ENCODE assay signal across 1 cellular context in the genomic region with DNA sequence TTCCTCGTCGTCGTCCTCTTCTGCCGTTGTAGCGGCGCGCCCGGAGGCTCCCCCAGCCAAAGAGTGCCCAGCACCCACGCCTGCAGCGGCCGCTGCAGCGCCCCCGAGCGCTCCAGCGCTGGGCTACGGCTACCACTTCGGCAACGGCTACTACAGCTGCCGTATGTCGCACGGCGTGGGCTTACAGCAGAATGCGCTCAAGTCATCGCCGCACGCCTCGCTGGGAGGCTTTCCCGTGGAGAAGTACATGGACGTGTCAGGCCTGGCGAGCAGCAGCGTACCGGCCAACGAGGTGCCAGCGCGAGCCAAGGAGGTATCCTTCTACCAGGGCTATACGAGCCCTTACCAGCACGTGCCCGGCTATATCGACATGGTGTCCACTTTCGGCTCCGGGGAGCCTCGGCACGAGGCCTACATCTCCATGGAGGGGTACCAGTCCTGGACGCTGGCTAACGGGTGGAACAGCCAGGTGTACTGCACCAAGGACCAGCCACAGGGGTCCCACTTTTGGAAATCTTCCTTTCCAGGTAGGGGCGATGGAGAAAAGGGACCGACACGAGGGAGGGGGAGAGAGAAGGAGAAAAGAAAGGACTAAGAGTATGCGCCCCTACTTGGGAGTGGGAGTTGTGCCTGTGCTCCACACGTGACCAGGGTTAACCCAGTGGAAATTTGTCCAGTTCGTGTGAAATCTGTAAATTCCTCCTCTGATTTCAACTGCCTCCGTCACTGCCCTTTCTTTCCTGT.
A peak's percentile ranks its signal among the peaks of the same experiment; 100 is the strongest.
TF ChIP-seq lines count a peak whose summit lies in the region.

No MANE protein-coding gene starts in this region.

TF ChIP-seq in WTC11, 78 proteins besides CTCF, POLR2A, EP300 and RAD21:
- TF ChIP-seq, protein P1, sequence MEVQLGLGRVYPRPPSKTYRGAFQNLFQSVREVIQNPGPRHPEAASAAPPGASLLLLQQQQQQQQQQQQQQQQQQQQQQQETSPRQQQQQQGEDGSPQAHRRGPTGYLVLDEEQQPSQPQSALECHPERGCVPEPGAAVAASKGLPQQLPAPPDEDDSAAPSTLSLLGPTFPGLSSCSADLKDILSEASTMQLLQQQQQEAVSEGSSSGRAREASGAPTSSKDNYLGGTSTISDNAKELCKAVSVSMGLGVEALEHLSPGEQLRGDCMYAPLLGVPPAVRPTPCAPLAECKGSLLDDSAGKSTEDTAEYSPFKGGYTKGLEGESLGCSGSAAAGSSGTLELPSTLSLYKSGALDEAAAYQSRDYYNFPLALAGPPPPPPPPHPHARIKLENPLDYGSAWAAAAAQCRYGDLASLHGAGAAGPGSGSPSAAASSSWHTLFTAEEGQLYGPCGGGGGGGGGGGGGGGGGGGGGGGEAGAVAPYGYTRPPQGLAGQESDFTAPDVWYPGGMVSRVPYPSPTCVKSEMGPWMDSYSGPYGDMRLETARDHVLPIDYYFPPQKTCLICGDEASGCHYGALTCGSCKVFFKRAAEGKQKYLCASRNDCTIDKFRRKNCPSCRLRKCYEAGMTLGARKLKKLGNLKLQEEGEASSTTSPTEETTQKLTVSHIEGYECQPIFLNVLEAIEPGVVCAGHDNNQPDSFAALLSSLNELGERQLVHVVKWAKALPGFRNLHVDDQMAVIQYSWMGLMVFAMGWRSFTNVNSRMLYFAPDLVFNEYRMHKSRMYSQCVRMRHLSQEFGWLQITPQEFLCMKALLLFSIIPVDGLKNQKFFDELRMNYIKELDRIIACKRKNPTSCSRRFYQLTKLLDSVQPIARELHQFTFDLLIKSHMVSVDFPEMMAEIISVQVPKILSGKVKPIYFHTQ (CRISPR knock-in tag; IDR thresholded peaks at IDR 0.05), result no peak
- TF ChIP-seq CDX4 (CRISPR knock-in tag; IDR thresholded peaks at IDR 0.05; ENCODE audit: borderline replicate concordance) (no peak), E2F1 (CRISPR knock-in tag; IDR thresholded peaks at IDR 0.05) (no peak), MAX (CRISPR knock-in tag; IDR thresholded peaks at IDR 0.05) (peak; percentile 82), GTF2I (CRISPR knock-in tag; conservative IDR thresholded peaks at IDR 0.05) (no peak), USF2 (CRISPR knock-in tag; IDR thresholded peaks at IDR 0.05) (0 out of 2 replicates have a peak, but pooled peaks have one; percentile 6), NFYB (CRISPR knock-in tag; conservative IDR thresholded peaks at IDR 0.05; ENCODE audit: low read depth) (no peak), ZNF138 (CRISPR knock-in tag; conservative IDR thresholded peaks at IDR 0.05) (no peak), TP53 (CRISPR knock-in tag; IDR thresholded peaks at IDR 0.05) (0 out of 2 replicates have a peak, but pooled peaks have one; percentile 43), ZNF263 (CRISPR knock-in tag; IDR thresholded peaks at IDR 0.05; ENCODE audit: low read depth) (no peak), FOXP1 (CRISPR knock-in tag; IDR thresholded peaks at IDR 0.05; ENCODE audit: borderline replicate concordance) (peak; percentile 65), ARID4B (CRISPR knock-in tag; IDR thresholded peaks at IDR 0.05; ENCODE audit: borderline replicate concordance) (peak; percentile 46; the same call in 1 of the 2 replicates), USF1 (CRISPR knock-in tag; IDR thresholded peaks at IDR 0.05) (0 out of 2 replicates have a peak, but pooled peaks have one; percentile 54), ZNF396 (CRISPR knock-in tag; IDR thresholded peaks at IDR 0.05; ENCODE audit: borderline replicate concordance) (no peak), ATF1 (CRISPR knock-in tag; IDR thresholded peaks at IDR 0.05) (no peak), FOXJ3 (CRISPR knock-in tag; IDR thresholded peaks at IDR 0.05; ENCODE audit: borderline replicate concordance) (no peak), ZNF219 (CRISPR knock-in tag; IDR thresholded peaks at IDR 0.05; ENCODE audit: borderline replicate concordance) (no peak), CREB1 (CRISPR knock-in tag; IDR thresholded peaks at IDR 0.05) (no peak), SMAD4 (CRISPR knock-in tag; IDR thresholded peaks at IDR 0.05) (no peak), ZNF671 (CRISPR knock-in tag; IDR thresholded peaks at IDR 0.05) (no peak), NR2C2 (CRISPR knock-in tag; IDR thresholded peaks at IDR 0.05) (no peak), PRRX2 (CRISPR knock-in tag; IDR thresholded peaks at IDR 0.05) (no peak), ZNF425 (CRISPR knock-in tag; conservative IDR thresholded peaks at IDR 0.05) (no peak)
- TF ChIP-seq, protein P2, sequence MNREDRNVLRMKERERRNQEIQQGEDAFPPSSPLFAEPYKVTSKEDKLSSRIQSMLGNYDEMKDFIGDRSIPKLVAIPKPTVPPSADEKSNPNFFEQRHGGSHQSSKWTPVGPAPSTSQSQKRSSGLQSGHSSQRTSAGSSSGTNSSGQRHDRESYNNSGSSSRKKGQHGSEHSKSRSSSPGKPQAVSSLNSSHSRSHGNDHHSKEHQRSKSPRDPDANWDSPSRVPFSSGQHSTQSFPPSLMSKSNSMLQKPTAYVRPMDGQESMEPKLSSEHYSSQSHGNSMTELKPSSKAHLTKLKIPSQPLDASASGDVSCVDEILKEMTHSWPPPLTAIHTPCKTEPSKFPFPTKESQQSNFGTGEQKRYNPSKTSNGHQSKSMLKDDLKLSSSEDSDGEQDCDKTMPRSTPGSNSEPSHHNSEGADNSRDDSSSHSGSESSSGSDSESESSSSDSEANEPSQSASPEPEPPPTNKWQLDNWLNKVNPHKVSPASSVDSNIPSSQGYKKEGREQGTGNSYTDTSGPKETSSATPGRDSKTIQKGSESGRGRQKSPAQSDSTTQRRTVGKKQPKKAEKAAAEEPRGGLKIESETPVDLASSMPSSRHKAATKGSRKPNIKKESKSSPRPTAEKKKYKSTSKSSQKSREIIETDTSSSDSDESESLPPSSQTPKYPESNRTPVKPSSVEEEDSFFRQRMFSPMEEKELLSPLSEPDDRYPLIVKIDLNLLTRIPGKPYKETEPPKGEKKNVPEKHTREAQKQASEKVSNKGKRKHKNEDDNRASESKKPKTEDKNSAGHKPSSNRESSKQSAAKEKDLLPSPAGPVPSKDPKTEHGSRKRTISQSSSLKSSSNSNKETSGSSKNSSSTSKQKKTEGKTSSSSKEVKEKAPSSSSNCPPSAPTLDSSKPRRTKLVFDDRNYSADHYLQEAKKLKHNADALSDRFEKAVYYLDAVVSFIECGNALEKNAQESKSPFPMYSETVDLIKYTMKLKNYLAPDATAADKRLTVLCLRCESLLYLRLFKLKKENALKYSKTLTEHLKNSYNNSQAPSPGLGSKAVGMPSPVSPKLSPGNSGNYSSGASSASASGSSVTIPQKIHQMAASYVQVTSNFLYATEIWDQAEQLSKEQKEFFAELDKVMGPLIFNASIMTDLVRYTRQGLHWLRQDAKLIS (CRISPR knock-in tag; IDR thresholded peaks at IDR 0.05; ENCODE audit: borderline replicate concordance), result no peak
